In the genomic region with DNA sequence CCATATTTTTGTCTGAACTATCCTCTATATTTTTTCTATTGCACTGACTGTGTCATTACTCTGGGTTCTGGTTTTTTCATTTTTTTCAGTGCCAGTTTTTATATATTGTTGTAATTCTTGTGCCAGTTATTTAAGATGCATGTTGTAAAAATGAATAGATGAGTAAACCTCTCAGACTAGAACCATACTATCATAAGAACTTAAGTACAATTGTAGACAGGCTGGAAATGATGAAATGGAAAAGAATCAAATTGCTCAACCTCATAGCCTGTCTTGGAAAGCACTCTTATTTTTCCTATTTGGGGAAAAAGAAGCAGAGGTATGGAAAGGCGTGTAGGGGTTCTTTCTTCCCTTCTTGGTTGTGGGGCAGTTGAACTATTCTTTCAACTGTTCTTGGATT, we compare ENCODE assay signal across 1 cellular context.
TF ChIP-seq lines count a peak whose summit lies in the region.

No MANE protein-coding gene starts in this region.

TF ChIP-seq in SK-N-SH treated with all-trans-retinoic acid at 6 μM for 48 hours, 23 proteins besides CTCF, POLR2A, EP300 and RAD21 (continued from another document):
- TF ChIP-seq TCF4 (CRISPR knock-in tag; IDR thresholded peaks at IDR 0.05; ENCODE audit: borderline replicate concordance) (no peak), POU6F1 (CRISPR knock-in tag; IDR thresholded peaks at IDR 0.05; ENCODE audit: borderline replicate concordance, low read depth) (no peak), ESRRG (CRISPR knock-in tag; IDR thresholded peaks at IDR 0.05) (no peak)
- TF ChIP-seq, protein P1, sequence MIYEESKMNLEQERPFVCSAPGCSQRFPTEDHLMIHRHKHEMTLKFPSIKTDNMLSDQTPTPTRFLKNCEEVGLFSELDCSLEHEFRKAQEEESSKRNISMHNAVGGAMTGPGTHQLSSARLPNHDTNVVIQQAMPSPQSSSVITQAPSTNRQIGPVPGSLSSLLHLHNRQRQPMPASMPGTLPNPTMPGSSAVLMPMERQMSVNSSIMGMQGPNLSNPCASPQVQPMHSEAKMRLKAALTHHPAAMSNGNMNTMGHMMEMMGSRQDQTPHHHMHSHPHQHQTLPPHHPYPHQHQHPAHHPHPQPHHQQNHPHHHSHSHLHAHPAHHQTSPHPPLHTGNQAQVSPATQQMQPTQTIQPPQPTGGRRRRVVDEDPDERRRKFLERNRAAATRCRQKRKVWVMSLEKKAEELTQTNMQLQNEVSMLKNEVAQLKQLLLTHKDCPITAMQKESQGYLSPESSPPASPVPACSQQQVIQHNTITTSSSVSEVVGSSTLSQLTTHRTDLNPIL (CRISPR knock-in tag; IDR thresholded peaks at IDR 0.05; ENCODE audit: low read depth) = no peak
